ENCODE assay signal across 1 cellular context in genomic region chr18:9055626-9056025, GRCh38.
TF ChIP-seq lines count a peak whose summit lies in the region.

No MANE protein-coding gene starts in this region.

TF ChIP-seq in HCT116, 20 proteins besides CTCF, POLR2A, EP300 and RAD21 (continued from another document):
- TF ChIP-seq ZBTB33 (IDR thresholded peaks at IDR 0.05; ENCODE audit: extremely low read depth, insufficient replicate concordance, low read length): no peak
- TF ChIP-seq, protein P1, sequence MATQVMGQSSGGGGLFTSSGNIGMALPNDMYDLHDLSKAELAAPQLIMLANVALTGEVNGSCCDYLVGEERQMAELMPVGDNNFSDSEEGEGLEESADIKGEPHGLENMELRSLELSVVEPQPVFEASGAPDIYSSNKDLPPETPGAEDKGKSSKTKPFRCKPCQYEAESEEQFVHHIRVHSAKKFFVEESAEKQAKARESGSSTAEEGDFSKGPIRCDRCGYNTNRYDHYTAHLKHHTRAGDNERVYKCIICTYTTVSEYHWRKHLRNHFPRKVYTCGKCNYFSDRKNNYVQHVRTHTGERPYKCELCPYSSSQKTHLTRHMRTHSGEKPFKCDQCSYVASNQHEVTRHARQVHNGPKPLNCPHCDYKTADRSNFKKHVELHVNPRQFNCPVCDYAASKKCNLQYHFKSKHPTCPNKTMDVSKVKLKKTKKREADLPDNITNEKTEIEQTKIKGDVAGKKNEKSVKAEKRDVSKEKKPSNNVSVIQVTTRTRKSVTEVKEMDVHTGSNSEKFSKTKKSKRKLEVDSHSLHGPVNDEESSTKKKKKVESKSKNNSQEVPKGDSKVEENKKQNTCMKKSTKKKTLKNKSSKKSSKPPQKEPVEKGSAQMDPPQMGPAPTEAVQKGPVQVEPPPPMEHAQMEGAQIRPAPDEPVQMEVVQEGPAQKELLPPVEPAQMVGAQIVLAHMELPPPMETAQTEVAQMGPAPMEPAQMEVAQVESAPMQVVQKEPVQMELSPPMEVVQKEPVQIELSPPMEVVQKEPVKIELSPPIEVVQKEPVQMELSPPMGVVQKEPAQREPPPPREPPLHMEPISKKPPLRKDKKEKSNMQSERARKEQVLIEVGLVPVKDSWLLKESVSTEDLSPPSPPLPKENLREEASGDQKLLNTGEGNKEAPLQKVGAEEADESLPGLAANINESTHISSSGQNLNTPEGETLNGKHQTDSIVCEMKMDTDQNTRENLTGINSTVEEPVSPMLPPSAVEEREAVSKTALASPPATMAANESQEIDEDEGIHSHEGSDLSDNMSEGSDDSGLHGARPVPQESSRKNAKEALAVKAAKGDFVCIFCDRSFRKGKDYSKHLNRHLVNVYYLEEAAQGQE (IDR thresholded peaks at IDR 0.05; ENCODE audit: low read depth): no peak
- no peak for TF ChIP-seq FOSL1 (IDR thresholded peaks at IDR 0.05; ENCODE audit: low read depth)
- no peak for TF ChIP-seq CBX3 (IDR thresholded peaks at IDR 0.05; ENCODE audit: low read depth)
- no peak for TF ChIP-seq EZH2phosphoT487 (IDR thresholded peaks at IDR 0.05; ENCODE audit: borderline replicate concordance)
- no peak for TF ChIP-seq SRF (IDR thresholded peaks at IDR 0.05; ENCODE audit: low read depth)
- TF ChIP-seq YY1 (IDR thresholded peaks at IDR 0.05; ENCODE audit: extremely low read depth, insufficient replicate concordance, low read depth, low read length): no peak
- TF ChIP-seq ZFX (IDR thresholded peaks at IDR 0.05): no peak
- TF ChIP-seq SIN3A (IDR thresholded peaks at IDR 0.05; ENCODE audit: low read depth): no peak
- TF ChIP-seq, protein P2, sequence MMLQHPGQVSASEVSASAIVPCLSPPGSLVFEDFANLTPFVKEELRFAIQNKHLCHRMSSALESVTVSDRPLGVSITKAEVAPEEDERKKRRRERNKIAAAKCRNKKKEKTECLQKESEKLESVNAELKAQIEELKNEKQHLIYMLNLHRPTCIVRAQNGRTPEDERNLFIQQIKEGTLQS (IDR thresholded peaks at IDR 0.05): no peak
- no peak for TF ChIP-seq TCF7L2 (IDR thresholded peaks at IDR 0.05; ENCODE audit: borderline replicate concordance, extremely low read depth, insufficient read depth, insufficient read length)
- TF ChIP-seq JUND (IDR thresholded peaks at IDR 0.05): no peak
- no peak for TF ChIP-seq EZH2 (IDR thresholded peaks at IDR 0.05)
- no peak for TF ChIP-seq POLR2AphosphoS5 (IDR thresholded peaks at IDR 0.05; ENCODE audit: low read depth, low read length)
